8 cellular contexts compared by ENCODE assay signal in the genomic region with DNA sequence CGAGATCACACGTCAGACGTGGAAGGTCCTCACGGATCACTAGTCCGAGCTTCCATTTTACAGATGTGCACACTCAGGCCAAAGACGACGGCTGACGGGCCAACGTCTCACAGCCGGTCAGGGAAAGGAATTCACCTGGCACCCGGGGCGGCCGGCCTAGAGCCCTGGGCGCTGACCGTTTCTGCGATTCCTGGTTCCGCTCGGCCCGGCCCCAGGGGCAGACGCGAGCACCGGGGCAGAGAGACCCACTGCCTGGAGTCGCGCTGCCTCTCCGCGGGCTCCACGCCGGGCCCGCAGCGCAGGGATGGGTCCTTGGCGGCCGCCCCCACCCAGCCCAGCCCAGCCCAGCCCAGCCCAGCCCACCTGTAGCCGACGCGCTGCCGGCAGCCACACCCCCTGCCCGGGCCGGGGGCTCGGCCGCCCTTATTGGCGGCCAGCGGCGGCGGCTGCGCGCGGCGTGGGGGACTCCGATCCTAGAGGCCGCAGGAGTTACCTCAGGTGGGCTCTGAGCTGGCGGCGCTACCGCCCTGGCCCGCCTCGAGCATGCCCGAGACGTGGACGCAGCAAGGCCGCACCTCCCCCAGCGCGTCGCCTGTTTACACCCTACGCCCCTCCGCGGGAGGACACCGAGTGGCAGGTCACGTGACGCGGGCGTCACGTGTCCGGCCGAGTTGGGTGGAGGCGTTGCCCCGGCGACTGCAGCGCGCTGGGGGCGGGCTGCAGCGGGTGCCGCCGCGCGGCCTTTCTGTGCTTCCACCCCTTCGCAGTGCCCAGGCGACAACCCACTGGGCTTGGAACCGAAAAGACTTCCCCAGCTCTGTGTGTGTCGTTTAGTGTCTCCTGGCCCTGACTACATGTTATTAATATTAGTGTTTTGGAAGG.
A peak's percentile ranks its signal among the peaks of the same experiment; 100 is the strongest.
DNase-seq lines count a peak whose midpoint lies in the region; TF ChIP-seq lines count a peak whose summit lies in the region.

No MANE protein-coding gene starts in this region.

- H3K27me3 Mint-ChIP-seq in H9 (ENCODE audit: low read depth): peaks cover 24% of the 10 kb centered on the region

- H3K4me3 Mint-ChIP-seq in H9: peak overlapping the region; percentile 80 to 97

- no peak overlapping the region for H3K27ac ChIP-seq in H9 (ENCODE audit: insufficient read length, low read depth, low read length)
- H3K27ac ChIP-seq in suprapubic skin: peak overlapping the region; percentile 78

- H3K9me3 ChIP-seq in H9 (ENCODE audit: control insufficient read depth, low read depth, low read length) (no peaks in the 10 kb centered on the region), Loucy (ENCODE audit: insufficient read depth, low read depth, low read length) (no peaks in the 10 kb centered on the region; the same call in 1 of the 2 replicates), suprapubic skin (no peaks in the 10 kb centered on the region)

- no peaks in the 10 kb centered on the region for H3K79me1 ChIP-seq in H9 (ENCODE audit: insufficient read depth, low read depth, low read length, poor library complexity, severe bottlenecking)

- no peak overlapping the region for H3K23ac ChIP-seq in H9 (ENCODE audit: insufficient read length, low read depth, low read length)

- no peak overlapping the region for H2AFZ ChIP-seq in H9 (ENCODE audit: low read length)
- H2AFZ ChIP-seq in Loucy (ENCODE audit: low read length): peak overlapping the region; percentile 95

- no peaks in the 10 kb centered on the region for H3K27me3 ChIP-seq in H9 (ENCODE audit: insufficient read depth, low read length)
- H3K27me3 ChIP-seq in Loucy (ENCODE audit: insufficient read depth, low read length, poor library complexity, severe bottlenecking): no peaks in the 10 kb centered on the region
- H3K27me3 ChIP-seq in suprapubic skin: no peaks in the 10 kb centered on the region

- H3K4me1 ChIP-seq in H9 (ENCODE audit: insufficient read depth, low read length) (0 out of 2 replicates have a peak, but pooled peaks cover 2% of the 10 kb centered on the region), Loucy (ENCODE audit: insufficient read depth, low read length, poor library complexity, severe bottlenecking) (peaks cover 28% of the 10 kb centered on the region), suprapubic skin (peaks cover 28% of the 10 kb centered on the region)

- H3K4ac ChIP-seq in H9 (ENCODE audit: low read depth, low read length): no peak overlapping the region

- no CpG with 5 or more reads among the region's 88 CpGs for WGBS in H9 (ENCODE audit: extremely low coverage, insufficient read length, low lambda C conversion rate)
- WGBS in suprapubic skin: under 1% methylated on average over 25 of the region's 88 CpGs

- H2AK5ac ChIP-seq in H9 (ENCODE audit: insufficient read length, low read length): no peak overlapping the region

- H3K79me2 ChIP-seq in H9 (ENCODE audit: insufficient read depth, low read length): no peaks in the 10 kb centered on the region
- H3K79me2 ChIP-seq in Loucy (ENCODE audit: insufficient read depth, low read length): peaks cover 21% of the 10 kb centered on the region

- H4K5ac ChIP-seq in H9 (ENCODE audit: insufficient read length, low read depth, low read length): no peak overlapping the region

- H3K56ac ChIP-seq in H9 (ENCODE audit: insufficient read length, low read depth, low read length): no peak overlapping the region

- TF ChIP-seq CTCF in H9 (conservative IDR thresholded peaks at IDR 0.05) (0 out of 3 replicates have a peak, but pooled peaks have one; percentile 10), Loucy (conservative IDR thresholded peaks at IDR 0.05; ENCODE audit: low read length) (no peak), suprapubic skin (IDR thresholded peaks at IDR 0.05) (no peak)

- H3K36me3 ChIP-seq in Loucy (ENCODE audit: insufficient read depth, low read length) (no peaks in the 10 kb centered on the region), suprapubic skin (peaks cover 7% of the 10 kb centered on the region)

- H2BK12ac ChIP-seq in H9 (ENCODE audit: insufficient read length, low read depth, low read length): no peak overlapping the region

- peaks cover 15 to 16% of the 10 kb centered on the region in 2 experiments for H3K4me1 Mint-ChIP-seq in H9

- TF ChIP-seq EP300 in suprapubic skin (IDR thresholded peaks at IDR 0.05): no peak

- H3K4me2 ChIP-seq in H9 (ENCODE audit: insufficient read depth, insufficient read length, low read length): peak overlapping the region; percentile 71
- peak overlapping the region; percentile 82 for H3K4me2 ChIP-seq in Loucy (ENCODE audit: low read depth, low read length, poor library complexity, severe bottlenecking)

- H3T11ph ChIP-seq in H9 (ENCODE audit: low read length): no peak overlapping the region

- no peak overlapping the region for H3K18ac ChIP-seq in H9 (ENCODE audit: insufficient read length, low read depth, low read length)

- H3K36me3 Mint-ChIP-seq in H9 (ENCODE audit: insufficient read depth in 1 of 3, low read depth in 3 of 3): peaks cover 0 to 1% (median 0%) of the 10 kb centered on the region in 3 experiments; a peak in 2 of 7 replicates

- no peak overlapping the region for H2BK5ac ChIP-seq in H9 (ENCODE audit: insufficient read length, low read length)

- H4K20me1 ChIP-seq in H9 (ENCODE audit: control insufficient read depth, insufficient read depth, insufficient read length): no peaks in the 10 kb centered on the region
- H4K20me1 ChIP-seq in Loucy (ENCODE audit: insufficient read depth, low read length, poor library complexity, severe bottlenecking): no peaks in the 10 kb centered on the region

- no peak overlapping the region for H4K8ac ChIP-seq in H9 (replicated peaks; ENCODE audit: insufficient read length, low read depth, low read length)

- H3K4me3 ChIP-seq in Loucy (ENCODE audit: low read length, poor library complexity, severe bottlenecking) (peak overlapping the region; percentile 89), suprapubic skin (peak overlapping the region; percentile 98)

- peak in 1 of 2 donors; percentile 67 for TF ChIP-seq POLR2A in suprapubic skin (IDR thresholded peaks at IDR 0.05)

- peak overlapping the region; percentile 74 for H3K14ac ChIP-seq in H9 (ENCODE audit: insufficient read depth, low read length)

- H3K27ac Mint-ChIP-seq in H9: peak overlapping the region in 1 of 3 experiments; percentile 98; a peak in 3 of 7 replicates

- no peak overlapping the region for H4K91ac ChIP-seq in H9 (ENCODE audit: insufficient read length, low read depth, low read length)

- H3K9me3 Mint-ChIP-seq in H9: peaks cover 3 to 5% of the 10 kb centered on the region in 2 experiments; a peak in 3 of 5 replicates

- no peaks in the 10 kb centered on the region for H3K9me2 ChIP-seq in Loucy (replicated peaks; ENCODE audit: low read depth, low read length)

- H3K9ac ChIP-seq in H9 (ENCODE audit: extremely low read depth, insufficient read length, low read length) (peak overlapping the region; percentile 23), Loucy (ENCODE audit: low read depth, low read length, poor library complexity, severe bottlenecking) (peak overlapping the region; percentile 75)

- H3F3A ChIP-seq in Loucy (ENCODE audit: low read depth): no peaks in the 10 kb centered on the region

- no peak overlapping the region for H2BK20ac ChIP-seq in H9 (ENCODE audit: low read depth, low read length, poor library complexity, severe bottlenecking)

- DNase-seq in GDM1 (lab: John Stamatoyannopoulos, UW): peak; percentile 91
- DNase-seq in H9: peak; percentile 95
- DNase-seq in SHP77 treated with DMSO at 0.1 percent for 48 hours (lab: John Stamatoyannopoulos, UW): peak; percentile 18
- peak; percentile 90 for DNase-seq in activated naive CD4-positive, alpha-beta T cell treated with Interleukin-2 at 50 U/mL for 16 hours
- DNase-seq in globus pallidus (ENCODE audit: low spot score): peak; percentile 89
- peak in 55 of 56 donors; percentile 22 to 95 (median 85) for DNase-seq in nucleus accumbens (lab: John Stamatoyannopoulos, UW)
- DNase-seq in suprapubic skin (ENCODE audit: low spot score in 2 of 2): peak; percentile 94 to 96

- no peak overlapping the region for H2BK15ac ChIP-seq in H9 (ENCODE audit: low read depth, low read length)

- H3K23me2 ChIP-seq in H9 (ENCODE audit: insufficient read length, low read depth, low read length, poor library complexity, severe bottlenecking): no peaks in the 10 kb centered on the region

- no peak overlapping the region for H2BK120ac ChIP-seq in H9 (ENCODE audit: low read depth, low read length, poor library complexity, severe bottlenecking)

Comparison
In these comparisons a context has a peak if more than half of its experiments do, and no peak if none do; other contexts are left out.
1. DNase-seq: peak in every context shown above with its lines; median percentile 95 in H9; 95 in suprapubic skin; 91 in GDM1; 90 in activated naive CD4-positive, alpha-beta T cell treated with Interleukin-2 at 50 U/mL for 16 hours; 89 in globus pallidus; 85 in nucleus accumbens; 18 in SHP77 treated with DMSO at 0.1 percent for 48 hours.